ENCODE assay signal across 9 cellular contexts in genomic region chr11:70483077-70483861, GRCh38.
A peak's percentile ranks its signal among the peaks of the same experiment; 100 is the strongest.
DNase-seq lines count a peak whose midpoint lies in the region; ATAC-seq and TF ChIP-seq lines count a peak whose summit lies in the region.
"Had no signal": no experiment of that assay in that cellular context is flagged by ENCODE, and none has a peak within 500 bp of the region (broad histone marks: within the 10 kb centered on the region; RNA-seq: fewer than 3 reads in every experiment).

No MANE protein-coding gene starts in this region.

- H3K27me3 ChIP-seq in BJ (ENCODE audit: control insufficient read depth, insufficient read depth, low read length) = no peaks in the 10 kb centered on the region
- no peaks in the 10 kb centered on the region for H3K27me3 ChIP-seq in left lung
- H3K27me3 ChIP-seq: body of pancreas had no signal

- intact Hi-C loops in left lung (cut with DNase I) = no loop called here

- POLR2A ChIA-PET in BJ (lab: Charles Lee) = no interaction called here

- no peaks in the 10 kb centered on the region for H3K36me3 ChIP-seq in BJ (ENCODE audit: control insufficient read depth, insufficient read depth, low read length)
- H3K36me3 ChIP-seq in left lung = no peaks in the 10 kb centered on the region

- H3K4me1 ChIP-seq in left lung = peaks cover 4 to 6% of the 10 kb centered on the region in 2 donors
- H3K4me1 ChIP-seq: body of pancreas had no signal

- no peaks in the 10 kb centered on the region for H3K9me3 ChIP-seq in left lung
- H3K9me3 ChIP-seq: body of pancreas had no signal

- H3K4me3 ChIP-seq in BJ (ENCODE audit: low read depth, low read length) (no peak overlapping the region), left lung (no peak overlapping the region)
- H3K4me3 ChIP-seq: body of pancreas had no signal

- CTCF ChIA-PET in BJ (lab: Yijun Ruan, JAX) = interaction anchor here (1.4 kb wide), 1 partner anchor 15 kb away, joined by 8 read pairs; no protein-coding TSS in a partner anchor

- no peak for DNase-seq in BJ (ENCODE audit: low read depth)
- peak; percentile 68 for DNase-seq in HuH-7 (ENCODE audit: low spot score)
- peak; percentile 88 for DNase-seq in amniotic epithelial cell (ENCODE audit: low read depth)
- peak; percentile 78 to 83 for DNase-seq in left lung
- no peak for DNase-seq in KG1 (lab: John Stamatoyannopoulos, UW)
- DNase-seq in stimulated activated CD4-positive, alpha-beta T cell treated with anti-CD3 and anti-CD28 coated beads, Interleukin-15, amount 100 ng/mL, for 24 hours = no peak
- DNase-seq in NCI-H526 (lab: John Stamatoyannopoulos, UW) = no peak

- ATAC-seq in left lung (peak; percentile 83), HG03097 (IDR thresholded peaks at IDR 0.05; ENCODE audit: low FRiP score, unreplicated experiment) (no peak)
- ATAC-seq: body of pancreas had no signal

- peak; percentile 43 for TF ChIP-seq CTCF in BJ (IDR thresholded peaks at IDR 0.05; ENCODE audit: insufficient read depth, low read depth, low read length)
- TF ChIP-seq CTCF in left lung (IDR thresholded peaks at IDR 0.05) = peak in 1 of 2 donors; percentile 15

- peak overlapping the region; percentile 65 to 79 for H3K27ac ChIP-seq in left lung
- H3K27ac ChIP-seq: body of pancreas had no signal

Comparison
In these comparisons a context has a peak if more than half of its experiments do, and no peak if none do; other contexts are left out.
1. DNase-seq: peak in HuH-7 (single experiment), amniotic epithelial cell (single experiment) and left lung (2 of 2); none in BJ (single experiment), KG1 (single experiment), stimulated activated CD4-positive, alpha-beta T cell treated with anti-CD3 and anti-CD28 coated beads, Interleukin-15, amount 100 ng/mL, for 24 hours (single experiment) and NCI-H526 (0 of 2).